ENCODE assay signal across 19 cellular contexts in genomic region chr2:96933528-96933927, GRCh38. TPM values are rescaled to one million over a fixed set of nuclear protein-coding genes. Genes with fewer than 3 reads are reported as not detected.
A peak's percentile ranks its signal among the peaks of the same experiment; 100 is the strongest.
DNase-seq lines count a peak whose midpoint lies in the region; FAIRE-seq and TF ChIP-seq lines count a peak whose summit lies in the region.
"Had no signal": no experiment of that assay in that cellular context is flagged by ENCODE, and none has a peak within 500 bp of the region (broad histone marks: within the 10 kb centered on the region; RNA-seq: fewer than 3 reads in every experiment).

No MANE protein-coding gene starts in this region.

- no peaks in the 10 kb centered on the region for H3K36me3 ChIP-seq in kidney (ENCODE audit: control insufficient read depth in 1 of 2, insufficient read depth in 2 of 2, low read length in 2 of 2)
- no peaks in the 10 kb centered on the region for H3K36me3 ChIP-seq in MM.1S (replicated peaks; ENCODE audit: insufficient read depth, low read length)
- H3K36me3 ChIP-seq: BE2C, tibial artery had no signal

- no peaks in the 10 kb centered on the region for H3K9me3 ChIP-seq in kidney (ENCODE audit: control insufficient read depth in 1 of 2, low read length in 2 of 2)
- no peaks in the 10 kb centered on the region for H3K9me3 ChIP-seq in MM.1S (replicated peaks; ENCODE audit: insufficient read depth, low read length)
- H3K9me3 ChIP-seq: BE2C, body of pancreas, tibial artery had no signal

- no peaks in the 10 kb centered on the region for H3F3A ChIP-seq in MM.1S (ENCODE audit: insufficient read depth, low read length)

- H3K4me1 ChIP-seq in kidney (ENCODE audit: control insufficient read depth in 1 of 2, insufficient read depth in 1 of 2, low read depth in 1 of 2, low read length in 2 of 2): no peaks in the 10 kb centered on the region
- H3K4me1 ChIP-seq in MM.1S (ENCODE audit: low read length): no peaks in the 10 kb centered on the region
- H3K4me1 ChIP-seq: BE2C, body of pancreas had no signal

- no peaks in the 10 kb centered on the region for H3K79me2 ChIP-seq in MM.1S (ENCODE audit: low read length)

- TF ChIP-seq CTCF in kidney (IDR thresholded peaks at IDR 0.05; ENCODE audit: borderline replicate concordance, extremely low read depth, insufficient read depth) (no peak), MM.1S (IDR thresholded peaks at IDR 0.05; ENCODE audit: low read length) (no peak)

- no peak overlapping the region for H2AFZ ChIP-seq in MM.1S (ENCODE audit: low read length)

- intact Hi-C loops in kidney (cut with DNase I): no loop called here

- no peak overlapping the region for H3K9ac ChIP-seq in kidney (ENCODE audit: low read length in 2 of 2)
- no peak overlapping the region for H3K9ac ChIP-seq in MM.1S (ENCODE audit: low read length)

- H3K27ac ChIP-seq in kidney (ENCODE audit: low read depth in 2 of 2, low read length in 2 of 2) (no peak overlapping the region), MM.1S (ENCODE audit: low read length) (no peak overlapping the region)
- H3K27ac ChIP-seq: body of pancreas, epithelial cell of prostate, foreskin keratinocyte, tibial artery, VCaP had no signal

- H3K9me2 ChIP-seq in MM.1S (replicated peaks; ENCODE audit: insufficient read depth, low read length): no peaks in the 10 kb centered on the region

- no peaks in the 10 kb centered on the region for H4K20me1 ChIP-seq in MM.1S (ENCODE audit: insufficient read depth, low read length)

- no peak overlapping the region for H3K4me2 ChIP-seq in MM.1S (ENCODE audit: low read depth, low read length)

- no peak for FAIRE-seq in kidney (lab: Jason Lieb, UNC)
- FAIRE-seq: HTR-8/SVneo had no signal

- H3K27me3 ChIP-seq in MM.1S (replicated peaks; ENCODE audit: insufficient read depth, low read length): 0 out of 2 replicates have a peak, but pooled peaks cover 3% of the 10 kb centered on the region
- H3K27me3 ChIP-seq: BE2C, body of pancreas, tibial artery had no signal

- H3K4me3 ChIP-seq in kidney (ENCODE audit: low read length in 2 of 2): no peak overlapping the region
- H3K4me3 ChIP-seq in MM.1S (ENCODE audit: low read length): no peak overlapping the region
- H3K4me3 ChIP-seq: body of pancreas, tibial artery had no signal

- DNase-seq in NCI-H1105 treated with DMSO at 0.1 percent for 48 hours (lab: John Stamatoyannopoulos, UW) (peak; percentile 14), NCI-H1105 (lab: John Stamatoyannopoulos, UW) (no peak), NCI-H1092 (lab: John Stamatoyannopoulos, UW) (peak; percentile 62), NCI-H69 (lab: John Stamatoyannopoulos, UW) (peak; percentile 95), kidney (peak; percentile 42), NCI-H187 treated with DMSO at 0.1 percent for 48 hours (lab: John Stamatoyannopoulos, UW) (no peak), NCI-H128 (lab: John Stamatoyannopoulos, UW; ENCODE audit: unreplicated experiment) (no peak), MM.1S (no peak)
- DNase-seq: 8988T; activated CD4-positive, alpha-beta memory T cell treated with anti-CD3 and anti-CD28 coated beads, Interleukin-2, amount 10 ng/mL, durations not matched to agents 7 days and 5 days; activated T-cell treated with anti-CD3 and anti-CD28 coated beads, Interleukin-2, amount 50 U/mL, for 24 hours; BE2C; body of pancreas; foreskin keratinocyte; Karpas-422; tibial artery had no signal

RNA-seq across cellular contexts. Expression of gene FAM178B, which starts 52.9 kb away (rescaled TPM):
- total RNA-seq in kidney: 0.44 TPM
- not detected for polyA plus RNA-seq in kidney (ENCODE audit: insufficient read depth, low read depth, low replicate concordance)
- total RNA-seq: body of pancreas, foreskin keratinocyte had no signal
- polyA plus RNA-seq: foreskin keratinocyte had no signal

Comparison
In these comparisons a context has a peak if more than half of its experiments do, and no peak if none do; other contexts are left out.
1. DNase-seq: peak in NCI-H1105 treated with DMSO at 0.1 percent for 48 hours (single experiment), NCI-H1092 (single experiment), NCI-H69 (single experiment) and kidney (single experiment); none in NCI-H1105 (single experiment), NCI-H187 treated with DMSO at 0.1 percent for 48 hours (single experiment), NCI-H128 (single experiment) and MM.1S (single experiment).